20 cellular contexts compared by ENCODE assay signal in genomic region chr11:20261526-20261925, GRCh38.
DNase-seq lines count a peak whose midpoint lies in the region; ATAC-seq and TF ChIP-seq lines count a peak whose summit lies in the region.
"Had no signal": no experiment of that assay in that cellular context is flagged by ENCODE, and none has a peak within 500 bp of the region (broad histone marks: within the 10 kb centered on the region; RNA-seq: fewer than 3 reads in every experiment).

No MANE protein-coding gene starts in this region.

- TF ChIP-seq CTCF in fibroblast of pulmonary artery (IDR thresholded peaks at IDR 0.05; ENCODE audit: low read length, missing control alignments) (no peak), GM13977 (IDR thresholded peaks at IDR 0.05; ENCODE audit: extremely low read depth, insufficient read depth, missing control alignments) (no peak)

- no peaks in the 10 kb centered on the region for H3K36me3 ChIP-seq in SJCRH30
- H3K36me3 ChIP-seq in HAP-1 (replicated peaks), result no peaks in the 10 kb centered on the region

- peak; percentile 72 for DNase-seq in Daoy (ENCODE audit: low read depth)
- DNase-seq in HS-27A (ENCODE audit: low read depth), result peak; percentile 12
- DNase-seq in SJCRH30, result peak; percentile 88 to 93
- peak; percentile 1 for DNase-seq in fibroblast of pulmonary artery (ENCODE audit: low read depth)
- no peak for DNase-seq in HAP-1 (ENCODE audit: low spot score in 2 of 2)
- no peak for DNase-seq in GM13977 (ENCODE audit: low spot score)
- DNase-seq: DMS53, NCI-H1105, NCI-H1694, NCI-H2081, NCI-H2171, NCI-H345, NCI-H524, NCI-H774, OCI-M1 had no signal

- H3K9me3 ChIP-seq in SJCRH30 (replicated peaks), result no peaks in the 10 kb centered on the region
- no peaks in the 10 kb centered on the region for H3K9me3 ChIP-seq in HAP-1
- H3K9me3 ChIP-seq: A549 had no signal

- in situ Hi-C loops in HAP-1 (cut with MboI; ENCODE audit: low sequenced_read_pairs) (no loop called here), GM13977 (cut with MboI; ENCODE audit: low pct_unique_long_range_greater_than_20kb, low sequenced_read_pairs, unreplicated experiment) (no loop called here)

- H3K4me3 ChIP-seq in SJCRH30, result peak overlapping the region; percentile 43
- H3K4me3 ChIP-seq in fibroblast of pulmonary artery (replicated peaks; ENCODE audit: low read depth, low read length), result no peak overlapping the region
- H3K4me3 ChIP-seq in HAP-1, result no peak overlapping the region
- H3K4me3 ChIP-seq: A549 had no signal

- H3K27me3 ChIP-seq in SJCRH30 (no peaks in the 10 kb centered on the region), HAP-1 (ENCODE audit: low read depth) (peaks cover 16% of the 10 kb centered on the region)

- H3K27ac ChIP-seq in SJCRH30, result peak overlapping the region; percentile 93
- H3K27ac ChIP-seq: A549, KMS-11 had no signal

- no peak for ATAC-seq in HG02884 (IDR thresholded peaks at IDR 0.05; ENCODE audit: unreplicated experiment)
- no peak for ATAC-seq in GM19467 (IDR thresholded peaks at IDR 0.05; ENCODE audit: unreplicated experiment)
- ATAC-seq: A549, Right ventricle myocardium inferior had no signal

- H3K4me1 ChIP-seq in SJCRH30 (peaks cover 49% of the 10 kb centered on the region), HAP-1 (no peaks in the 10 kb centered on the region)
- H3K4me1 ChIP-seq: A549 had no signal

Comparison
In these comparisons a context has a peak if more than half of its experiments do, and no peak if none do; other contexts are left out.
1. DNase-seq: peak in Daoy (single experiment), HS-27A (single experiment), SJCRH30 (2 of 2) and fibroblast of pulmonary artery (single experiment); none in HAP-1 (0 of 2) and GM13977 (single experiment).